ENCODE assay signal across 40 cellular contexts in the genomic region with DNA sequence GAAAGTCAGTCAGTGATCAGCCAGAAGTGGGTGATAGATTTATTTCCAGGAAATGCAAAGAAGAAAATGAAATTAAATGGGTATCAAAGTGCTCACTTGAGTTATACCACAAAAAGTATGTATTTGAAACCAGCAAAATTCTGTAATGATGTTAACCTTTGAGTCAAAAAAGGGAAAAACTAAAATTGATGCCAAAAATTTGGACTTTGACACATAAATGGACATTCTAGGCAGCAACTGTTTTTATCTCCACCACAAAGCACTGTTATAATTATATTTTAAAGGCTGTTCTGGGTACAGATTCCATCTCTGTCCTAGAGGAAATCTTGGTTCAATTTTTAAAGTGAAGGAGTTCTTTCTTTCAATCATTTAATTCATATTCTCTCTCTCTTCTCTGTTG. TPM values are rescaled to one million over a fixed set of nuclear protein-coding genes. Genes with fewer than 3 reads are reported as not detected.
"Had no signal": no experiment of that assay in that cellular context is flagged by ENCODE, and none has a peak within 500 bp of the region (broad histone marks: within the 10 kb centered on the region; RNA-seq: fewer than 3 reads in every experiment).

No MANE protein-coding gene starts in this region.

- H3K9me3 Mint-ChIP-seq: activated naive CD4-positive, alpha-beta T cell treated with anti-CD3 and anti-CD28 coated beads, Interleukin-2, amount 50 U/mL, for 24 hours; activated naive CD4-positive, alpha-beta T cell treated with anti-CD3 and anti-CD28 coated beads, Interleukin-2, amount 50 U/mL, for 72 hours had no signal

- ATAC-seq: activated naive CD4-positive, alpha-beta T cell treated with anti-CD3 and anti-CD28 coated beads, Interleukin-2, amount 50 U/mL, for 72 hours; activated naive CD8-positive, alpha-beta T cell treated with anti-CD3 and anti-CD28 coated beads, Interleukin-2, amount 50 U/mL, for 24 hours; activated T-cell treated with anti-CD3 and anti-CD28 coated beads, Interleukin-2, amount 50 U/mL, for 4 hours; activated T-cell treated with anti-CD3 and anti-CD28 coated beads, Interleukin-2, amount 50 U/mL, for 72 hours; activated T-helper 17 cell treated with anti-CD3 and anti-CD28 coated beads, Interleukin-2, amount 50 U/mL, for 72 hours; body of pancreas had no signal

- H3K27me3 ChIP-seq: adrenal gland, ascending aorta, body of pancreas, brain microvascular endothelial cell, breast epithelium, cardiac muscle cell had no signal

- H3K4me3 Mint-ChIP-seq: activated naive CD4-positive, alpha-beta T cell treated with anti-CD3 and anti-CD28 coated beads for 36 hours; activated naive CD4-positive, alpha-beta T cell treated with anti-CD3 and anti-CD28 coated beads, Interleukin-2, amount 10 ng/mL, durations not matched to agents 7 days and 5 days; activated naive CD4-positive, alpha-beta T cell treated with anti-CD3 and anti-CD28 coated beads, Interleukin-2, amount 50 U/mL, for 24 hours; activated naive CD8-positive, alpha-beta T cell; activated naive CD8-positive, alpha-beta T cell treated with anti-CD3 and anti-CD28 coated beads for 36 hours; activated naive CD8-positive, alpha-beta T cell treated with anti-CD3 and anti-CD28 coated beads, Interleukin-2, amount 10 ng/mL, durations not matched to agents 7 days and 5 days; activated naive CD8-positive, alpha-beta T cell treated with anti-CD3 and anti-CD28 coated beads, Interleukin-2, amount 50 U/mL, for 24 hours; activated T-cell treated with anti-CD3 and anti-CD28 coated beads, Interleukin-2, amount 50 U/mL, for 24 hours; activated T-cell treated with anti-CD3 and anti-CD28 coated beads, Interleukin-2, amount 50 U/mL, for 4 hours; activated T-cell treated with anti-CD3 and anti-CD28 coated beads, Interleukin-2, amount 50 U/mL, for 72 hours; activated T-helper 1 cell treated with anti-CD3 and anti-CD28 coated beads, Interleukin-12 subunit alpha, Interleukin-12 subunit beta, Interleukin-2, Interleukin-4 antibody, amounts not matched to agents 30 ng/mL and 10 ng/mL and 1 ng/mL, durations not matched to agents 14 hours and 24 hours and 36 hours; activated T-helper 17 cell treated with anti-CD3 and anti-CD28 coated beads, Interleukin-2, amount 50 U/mL, for 72 hours; brain; central memory CD8-positive, alpha-beta T cell had no signal

- H3K4me3 ChIP-seq: adrenal gland, ascending aorta, body of pancreas, breast epithelium, cardiac muscle cell had no signal

- H3K27me3 Mint-ChIP-seq: activated naive CD4-positive, alpha-beta T cell treated with anti-CD3 and anti-CD28 coated beads, Interleukin-2, amount 10 ng/mL, durations not matched to agents 7 days and 5 days; activated naive CD8-positive, alpha-beta T cell treated with anti-CD3 and anti-CD28 coated beads for 36 hours; activated naive CD8-positive, alpha-beta T cell treated with anti-CD3 and anti-CD28 coated beads, Interleukin-2, amount 50 U/mL, for 24 hours; activated T-cell treated with anti-CD3 and anti-CD28 coated beads, Interleukin-2, amount 50 U/mL, for 24 hours; activated T-helper 17 cell treated with anti-CD3 and anti-CD28 coated beads, Interleukin-2, amount 50 U/mL, for 72 hours; brain; central memory CD8-positive, alpha-beta T cell had no signal

- H3K36me3 Mint-ChIP-seq: activated naive CD4-positive, alpha-beta T cell treated with anti-CD3 and anti-CD28 coated beads, Interleukin-2, amount 10 ng/mL, durations not matched to agents 7 days and 5 days; activated naive CD4-positive, alpha-beta T cell treated with anti-CD3 and anti-CD28 coated beads, Interleukin-2, amount 50 U/mL, for 24 hours; activated naive CD4-positive, alpha-beta T cell treated with anti-CD3 and anti-CD28 coated beads, Interleukin-2, amount 50 U/mL, for 72 hours; activated naive CD8-positive, alpha-beta T cell; activated naive CD8-positive, alpha-beta T cell treated with anti-CD3 and anti-CD28 coated beads for 36 hours; activated naive CD8-positive, alpha-beta T cell treated with anti-CD3 and anti-CD28 coated beads, Interleukin-2, amount 10 ng/mL, durations not matched to agents 7 days and 5 days; brain had no signal

- H3K4me1 ChIP-seq: adrenal gland, ascending aorta, breast epithelium had no signal

- H3K36me3 ChIP-seq: adrenal gland, ascending aorta, brain microvascular endothelial cell, breast epithelium, cardiac muscle cell had no signal

- H3K4me1 Mint-ChIP-seq: activated naive CD4-positive, alpha-beta T cell treated with anti-CD3 and anti-CD28 coated beads, Interleukin-2, amount 10 ng/mL, durations not matched to agents 7 days and 5 days; activated naive CD4-positive, alpha-beta T cell treated with anti-CD3 and anti-CD28 coated beads, Interleukin-2, amount 50 U/mL, for 24 hours; activated naive CD8-positive, alpha-beta T cell treated with anti-CD3 and anti-CD28 coated beads for 36 hours; activated naive CD8-positive, alpha-beta T cell treated with anti-CD3 and anti-CD28 coated beads, Interleukin-2, amount 10 ng/mL, durations not matched to agents 7 days and 5 days; activated naive CD8-positive, alpha-beta T cell treated with anti-CD3 and anti-CD28 coated beads, Interleukin-2, amount 50 U/mL, for 24 hours; activated T-helper 17 cell treated with anti-CD3 and anti-CD28 coated beads, Interleukin-2, amount 50 U/mL, for 72 hours; brain; central memory CD8-positive, alpha-beta T cell had no signal

- DNase-seq: activated effector memory CD4-positive, alpha-beta T cell treated with anti-CD3 and anti-CD28 coated beads, Interleukin-2, amount 50 U/mL, for 16 hours; activated effector memory CD4-positive, alpha-beta T cell treated with Interleukin-2 at 50 U/mL for 16 hours; activated gamma-delta T cell; activated gamma-delta T cell treated with Interleukin-2 at 50 U/mL for 16 hours; activated naive CD4-positive, alpha-beta T cell; activated naive CD4-positive, alpha-beta T cell treated with anti-CD3 and anti-CD28 coated beads for 36 hours; activated naive CD4-positive, alpha-beta T cell treated with anti-CD3 and anti-CD28 coated beads, Interleukin-2, amount 10 ng/mL, durations not matched to agents 7 days and 5 days; activated naive CD4-positive, alpha-beta T cell treated with anti-CD3 and anti-CD28 coated beads, Interleukin-2, amount 50 U/mL, for 16 hours; activated naive CD4-positive, alpha-beta T cell treated with Interleukin-2 at 50 U/mL for 16 hours; activated naive CD8-positive, alpha-beta T cell treated with anti-CD3 and anti-CD28 coated beads for 36 hours; activated naive CD8-positive, alpha-beta T cell treated with anti-CD3 and anti-CD28 coated beads, Interleukin-2, amount 10 ng/mL, durations not matched to agents 7 days and 5 days; activated naive CD8-positive, alpha-beta T cell treated with anti-CD3 and anti-CD28 coated beads, Interleukin-2, amount 50 U/mL, for 24 hours; activated T-cell treated with anti-CD3 and anti-CD28 coated beads, Interleukin-2, amount 50 U/mL, for 1 hour; activated T-cell treated with anti-CD3 and anti-CD28 coated beads, Interleukin-2, amount 50 U/mL, for 24 hours; activated T-cell treated with anti-CD3 and anti-CD28 coated beads, Interleukin-2, amount 50 U/mL, for 4 hours; activated T-cell treated with anti-CD3 and anti-CD28 coated beads, Interleukin-2, amount 50 U/mL, for 48 hours; activated T-cell treated with anti-CD3 and anti-CD28 coated beads, Interleukin-2, amount 50 U/mL, for 72 hours; adrenal gland; amniotic stem cell; amygdala; anterior cingulate cortex; aorta; body of pancreas; brain microvascular endothelial cell; caudate nucleus; central memory CD4-positive, alpha-beta T cell; cerebellar nuclear complex had no signal

- FAIRE-seq: astrocyte, bronchial epithelial cell had no signal

- H3K27ac ChIP-seq: adrenal gland, ascending aorta, body of pancreas, brain microvascular endothelial cell, breast epithelium, cardiac muscle cell had no signal

- H3K9me3 ChIP-seq: adrenal gland, ascending aorta, body of pancreas, breast epithelium had no signal

- H3K27ac Mint-ChIP-seq: activated naive CD4-positive, alpha-beta T cell treated with anti-CD3 and anti-CD28 coated beads for 36 hours; activated naive CD4-positive, alpha-beta T cell treated with anti-CD3 and anti-CD28 coated beads, Interleukin-2, amount 10 ng/mL, durations not matched to agents 7 days and 5 days; activated naive CD4-positive, alpha-beta T cell treated with anti-CD3 and anti-CD28 coated beads, Interleukin-2, amount 50 U/mL, for 24 hours; activated naive CD4-positive, alpha-beta T cell treated with anti-CD3 and anti-CD28 coated beads, Interleukin-2, amount 50 U/mL, for 72 hours; activated naive CD8-positive, alpha-beta T cell; activated naive CD8-positive, alpha-beta T cell treated with anti-CD3 and anti-CD28 coated beads for 36 hours; activated naive CD8-positive, alpha-beta T cell treated with anti-CD3 and anti-CD28 coated beads, Interleukin-2, amount 10 ng/mL, durations not matched to agents 7 days and 5 days; activated naive CD8-positive, alpha-beta T cell treated with anti-CD3 and anti-CD28 coated beads, Interleukin-2, amount 50 U/mL, for 24 hours; activated T-cell treated with anti-CD3 and anti-CD28 coated beads, Interleukin-2, amount 50 U/mL, for 24 hours; activated T-cell treated with anti-CD3 and anti-CD28 coated beads, Interleukin-2, amount 50 U/mL, for 72 hours; activated T-helper 1 cell treated with anti-CD3 and anti-CD28 coated beads, Interleukin-12 subunit alpha, Interleukin-12 subunit beta, Interleukin-2, Interleukin-4 antibody, amounts not matched to agents 30 ng/mL and 10 ng/mL and 1 ng/mL, durations not matched to agents 14 hours and 24 hours and 36 hours; activated T-helper 17 cell treated with anti-CD3 and anti-CD28 coated beads, Interleukin-2, amount 50 U/mL, for 72 hours; activated T-helper 2 cell treated with anti-CD3 and anti-CD28 coated beads, Interferon-gamma antibody, Interleukin-2, Interleukin-4, amounts not matched to agents 10 μg/mL and 5 μg/mL and 100 μg/mL, durations not matched to agents 14 hours and 24 hours and 36 hours; brain had no signal

RNA-seq across cellular contexts. Expression of a gene that starts 31.7 kb away (rescaled TPM):
- total RNA-seq: activated naive CD4-positive, alpha-beta T cell treated with anti-CD3 and anti-CD28 coated beads for 36 hours; activated naive CD4-positive, alpha-beta T cell treated with anti-CD3 and anti-CD28 coated beads, Interleukin-2, amount 50 U/mL, for 72 hours; activated naive CD8-positive, alpha-beta T cell treated with anti-CD3 and anti-CD28 coated beads for 36 hours; activated naive CD8-positive, alpha-beta T cell treated with anti-CD3 and anti-CD28 coated beads, Interleukin-2, amount 10 ng/mL, durations not matched to agents 7 days and 5 days; activated T-cell treated with anti-CD3 and anti-CD28 coated beads, Interleukin-2, amount 50 U/mL, for 4 hours; activated T-cell treated with anti-CD3 and anti-CD28 coated beads, Interleukin-2, amount 50 U/mL, for 72 hours; activated T-helper 1 cell treated with anti-CD3 and anti-CD28 coated beads, Interleukin-12 subunit alpha, Interleukin-12 subunit beta, Interleukin-2, Interleukin-4 antibody, amounts not matched to agents 30 ng/mL and 10 ng/mL and 1 ng/mL, durations not matched to agents 14 hours and 24 hours and 36 hours; activated T-helper 17 cell treated with anti-CD3 and anti-CD28 coated beads, Interleukin-2, amount 50 U/mL, for 72 hours; activated T-helper 2 cell treated with anti-CD3 and anti-CD28 coated beads, Interferon-gamma antibody, Interleukin-2, Interleukin-4, amounts not matched to agents 10 μg/mL and 5 μg/mL and 100 μg/mL, durations not matched to agents 14 hours and 24 hours and 36 hours had no signal
